21 cellular contexts compared by ENCODE assay signal in the genomic region with DNA sequence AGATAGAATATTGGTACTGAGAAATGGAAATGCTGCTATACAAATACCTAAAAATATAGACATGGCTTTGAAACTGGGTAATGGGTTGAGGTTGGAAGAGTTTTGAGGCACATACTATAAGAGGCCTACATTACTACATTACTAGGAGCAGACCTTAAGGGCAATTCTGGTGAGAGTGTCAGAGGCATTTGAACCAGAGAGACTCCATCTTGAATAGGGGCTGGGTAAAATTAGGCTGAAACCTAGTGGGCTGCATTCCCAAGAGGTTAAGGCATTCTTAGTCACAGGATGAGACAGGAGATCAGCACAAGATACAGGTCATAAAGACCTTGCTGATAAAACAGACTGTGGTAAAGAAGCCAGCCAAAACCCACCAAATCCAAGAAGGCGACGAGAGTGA.
DNase-seq lines count a peak whose midpoint lies in the region; ATAC-seq, FAIRE-seq and TF ChIP-seq lines count a peak whose summit lies in the region.
"Had no signal": no experiment of that assay in that cellular context is flagged by ENCODE, and none has a peak within 500 bp of the region (broad histone marks: within the 10 kb centered on the region; RNA-seq: fewer than 3 reads in every experiment).

No MANE protein-coding gene starts in this region.

- no peak for TF ChIP-seq RAD21 in K562 (CRISPR knock-in tag; conservative IDR thresholded peaks at IDR 0.05 in 1 of 2, IDR thresholded peaks at IDR 0.05 in 1 of 2)

- H3K79me2 ChIP-seq in K562 (ENCODE audit: control insufficient read depth, insufficient read depth, low read length): no peaks in the 10 kb centered on the region

- no peak overlapping the region for H3K4me2 ChIP-seq in K562 (ENCODE audit: insufficient read depth, low read length)
- H3K4me2 ChIP-seq: BLaER1 had no signal

- H3K4me1 Mint-ChIP-seq in immature natural killer cell: no peaks in the 10 kb centered on the region
- H3K4me1 Mint-ChIP-seq: CD4-positive, CD25-positive, alpha-beta regulatory T cell; CD8-positive, alpha-beta memory T cell had no signal

- no peak overlapping the region for H3K27ac Mint-ChIP-seq in immature natural killer cell
- H3K27ac Mint-ChIP-seq: CD14-positive monocyte; CD4-positive, alpha-beta memory T cell; CD4-positive, CD25-positive, alpha-beta regulatory T cell; CD8-positive, alpha-beta memory T cell had no signal

- no peak for TF ChIP-seq CTCF in K562 (IDR thresholded peaks at IDR 0.05 in 2 of 3, conservative IDR thresholded peaks at IDR 0.05 in 1 of 3; ENCODE audit: insufficient read depth in 2 of 3, low read depth in 1 of 3, low read length in 3 of 3)
- no peak for TF ChIP-seq CTCF in GM20000 (IDR thresholded peaks at IDR 0.05; ENCODE audit: extremely low read depth, missing control alignments)

- WGBS in K562 (ENCODE audit: insufficient coverage, low coverage, missing lambda C conversion rate): 0% methylated on average over 2 of the region's 2 CpGs

- BruUV-seq in K562 (replicated peaks; lab: Mats Ljungman, UMichigan): no TSS peak

- intact Hi-C loops in K562 (cut with micrococcal nuclease): no loop called here

- no peaks in the 10 kb centered on the region for H3K9me1 ChIP-seq in K562 (ENCODE audit: control insufficient read depth, insufficient read depth, low read length)

- H3K4me3 Mint-ChIP-seq in immature natural killer cell: no peak overlapping the region
- H3K4me3 Mint-ChIP-seq: CD14-positive monocyte; CD4-positive, alpha-beta memory T cell; CD4-positive, CD25-positive, alpha-beta regulatory T cell; CD8-positive, alpha-beta memory T cell had no signal

- peaks cover 0 to 5% (median 4%) of the 10 kb centered on the region in 3 donors for H3K27me3 Mint-ChIP-seq in immature natural killer cell (ENCODE audit: low read depth in 3 of 3)
- H3K27me3 Mint-ChIP-seq: CD4-positive, CD25-positive, alpha-beta regulatory T cell had no signal

- H3K27ac ChIP-seq in K562 (ENCODE audit: extremely low read depth, low read depth, low read length): no peak overlapping the region
- H3K27ac ChIP-seq: BLaER1 had no signal

- H3K4me3 ChIP-seq in K562: no peak overlapping the region
- H3K4me3 ChIP-seq: BLaER1 had no signal

- DNase-seq in M059J (ENCODE audit: low read depth) (peak; percentile 36), K562 (ENCODE audit: extremely low read depth in 1 of 4, low spot score in 3 of 4) (no peak), islet precursor cell (peak; percentile 81), immature natural killer cell (no peak), GM20000 (ENCODE audit: low spot score) (no peak)
- DNase-seq: 8988T; ACHN; BE2C; C1 segment of cervical spinal cord; CD4-positive, alpha-beta memory T cell; CD4-positive, CD25-positive, alpha-beta regulatory T cell; CD8-positive, alpha-beta memory T cell; COR-L47; DMS79 treated with DMSO at 0.1 percent for 48 hours; GF-D8 had no signal

- no peaks in the 10 kb centered on the region for H4K20me1 ChIP-seq in K562 (replicated peaks; ENCODE audit: control insufficient read depth, insufficient read depth, low read length)
- H4K20me1 ChIP-seq: BLaER1 had no signal

- H3K4me1 ChIP-seq in K562 (replicated peaks in 1 of 2; ENCODE audit: control insufficient read depth in 2 of 2, insufficient read depth in 2 of 2, low read length in 2 of 2): no peaks in the 10 kb centered on the region
- H3K4me1 ChIP-seq: BE2C, BLaER1 had no signal

- peaks cover 0 to 7% (median 0%) of the 10 kb centered on the region in 6 donors for H3K9me3 Mint-ChIP-seq in immature natural killer cell

- no peak for TF ChIP-seq EP300 in K562 (IDR thresholded peaks at IDR 0.05; ENCODE audit: low read length)

- no peak for TF ChIP-seq POLR2A in K562 (conservative IDR thresholded peaks at IDR 0.05)

- in situ Hi-C loops in K562 (cut with MboI): no loop called here

- H3K27me3 ChIP-seq in K562 (ENCODE audit: control insufficient read depth in 2 of 2, insufficient read depth in 2 of 2, low read length in 2 of 2): no peaks in the 10 kb centered on the region
- H3K27me3 ChIP-seq: BLaER1 had no signal

- H3K9me3 ChIP-seq in K562 (replicated peaks; ENCODE audit: control insufficient read depth, insufficient read depth, low read depth, low read length): no peaks in the 10 kb centered on the region
- H3K9me3 ChIP-seq: BE2C had no signal

- no peaks in the 10 kb centered on the region for H3K36me3 Mint-ChIP-seq in immature natural killer cell
- H3K36me3 Mint-ChIP-seq: CD14-positive monocyte; CD4-positive, CD25-positive, alpha-beta regulatory T cell had no signal

- FAIRE-seq in K562 (lab: Jason Lieb, UNC): no peak
- FAIRE-seq: A204.1, G401.6, GM12891 had no signal

- ATAC-seq in K562 (no peak), GM18907 (IDR thresholded peaks at IDR 0.05; ENCODE audit: unreplicated experiment) (no peak)

- POLR2A ChIA-PET in K562 (lab: Yijun Ruan, JAX): no interaction called here

- H2AFZ ChIP-seq in K562 (ENCODE audit: low read depth, low read length): no peak overlapping the region

- no peaks in the 10 kb centered on the region for H3K36me3 ChIP-seq in K562 (ENCODE audit: control insufficient read depth, insufficient read depth, low read length)
- H3K36me3 ChIP-seq: BE2C, BLaER1 had no signal

- CTCF ChIA-PET in K562 (lab: Yijun Ruan, JAX; ENCODE audit: low intra/inter-chr PET ratio): no interaction called here

- H3K9ac ChIP-seq in K562 (ENCODE audit: insufficient read depth in 1 of 2, low read depth in 2 of 2, low read length in 2 of 2): no peak overlapping the region
- H3K9ac ChIP-seq: BLaER1 had no signal

TF ChIP-seq in K562, 482 proteins besides CTCF, POLR2A, EP300 and RAD21 (continues in another document):
- TF ChIP-seq ZNF311 (CRISPR knock-in tag; IDR thresholded peaks at IDR 0.05) (peak; percentile 89), ZNF197 (CRISPR knock-in tag; IDR thresholded peaks at IDR 0.05; ENCODE audit: low read depth) (no peak), ZNF445 (CRISPR knock-in tag; IDR thresholded peaks at IDR 0.05; ENCODE audit: low read depth) (no peak), CXXC5 (CRISPR knock-in tag; IDR thresholded peaks at IDR 0.05) (no peak), NUFIP1 (IDR thresholded peaks at IDR 0.05; ENCODE audit: partially characterized antibody) (no peak), KLF6 (CRISPR knock-in tag; IDR thresholded peaks at IDR 0.05; ENCODE audit: borderline replicate concordance) (peak; percentile 89; the same call in 1 of the 2 replicates), TEAD1 (CRISPR knock-in tag; IDR thresholded peaks at IDR 0.05) (peak in 1 of 2 experiments; percentile 56; a peak in 1 of 4 replicates), SMAD4 (CRISPR knock-in tag; conservative IDR thresholded peaks at IDR 0.05) (no peak), RCOR1 (IDR thresholded peaks at IDR 0.05; ENCODE audit: borderline replicate concordance in 1 of 2, low read depth in 2 of 2, low read length in 2 of 2) (no peak), TRIM24 (IDR thresholded peaks at IDR 0.05) (no peak)
- TF ChIP-seq, protein P1, sequence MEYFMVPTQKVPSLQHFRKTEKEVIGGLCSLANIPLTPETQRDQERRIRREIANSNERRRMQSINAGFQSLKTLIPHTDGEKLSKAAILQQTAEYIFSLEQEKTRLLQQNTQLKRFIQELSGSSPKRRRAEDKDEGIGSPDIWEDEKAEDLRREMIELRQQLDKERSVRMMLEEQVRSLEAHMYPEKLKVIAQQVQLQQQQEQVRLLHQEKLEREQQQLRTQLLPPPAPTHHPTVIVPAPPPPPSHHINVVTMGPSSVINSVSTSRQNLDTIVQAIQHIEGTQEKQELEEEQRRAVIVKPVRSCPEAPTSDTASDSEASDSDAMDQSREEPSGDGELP (CRISPR knock-in tag; IDR thresholded peaks at IDR 0.05; ENCODE audit: borderline replicate concordance): no peak
- TF ChIP-seq, protein P2, sequence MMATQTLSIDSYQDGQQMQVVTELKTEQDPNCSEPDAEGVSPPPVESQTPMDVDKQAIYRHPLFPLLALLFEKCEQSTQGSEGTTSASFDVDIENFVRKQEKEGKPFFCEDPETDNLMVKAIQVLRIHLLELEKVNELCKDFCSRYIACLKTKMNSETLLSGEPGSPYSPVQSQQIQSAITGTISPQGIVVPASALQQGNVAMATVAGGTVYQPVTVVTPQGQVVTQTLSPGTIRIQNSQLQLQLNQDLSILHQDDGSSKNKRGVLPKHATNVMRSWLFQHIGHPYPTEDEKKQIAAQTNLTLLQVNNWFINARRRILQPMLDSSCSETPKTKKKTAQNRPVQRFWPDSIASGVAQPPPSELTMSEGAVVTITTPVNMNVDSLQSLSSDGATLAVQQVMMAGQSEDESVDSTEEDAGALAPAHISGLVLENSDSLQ (IDR thresholded peaks at IDR 0.05): no peak

Comparison
In these comparisons a context has a peak if more than half of its experiments do, and no peak if none do; other contexts are left out.
1. DNase-seq: peak in M059J (single experiment) and islet precursor cell (single experiment); none in K562 (0 of 4), immature natural killer cell (0 of 3) and GM20000 (single experiment).